Comparison of ENCODE assay signal across 28 cellular contexts in the genomic region with DNA sequence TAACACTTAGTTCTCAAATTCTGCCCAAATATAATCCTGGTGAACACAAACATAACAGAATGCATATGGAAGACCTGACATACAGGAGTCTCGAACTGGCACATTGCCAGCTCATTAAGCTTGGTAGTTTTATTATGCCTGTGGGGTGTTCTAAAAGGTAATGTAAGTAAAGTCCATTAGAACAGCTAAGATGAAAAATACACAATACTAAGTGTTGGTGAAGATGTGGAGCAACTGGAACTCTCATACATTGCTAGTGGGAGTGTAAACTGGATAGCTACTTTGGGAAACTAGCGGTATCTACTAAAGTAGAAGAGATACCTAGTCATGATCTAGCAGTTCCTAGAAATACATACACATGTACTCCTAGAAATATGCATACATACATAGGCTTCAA. TPM values are rescaled to one million over a fixed set of nuclear protein-coding genes. Genes with fewer than 3 reads are reported as not detected.
DNase-seq lines count a peak whose midpoint lies in the region; ATAC-seq, FAIRE-seq and TF ChIP-seq lines count a peak whose summit lies in the region.
"Had no signal": no experiment of that assay in that cellular context is flagged by ENCODE, and none has a peak within 500 bp of the region (broad histone marks: within the 10 kb centered on the region; RNA-seq: fewer than 3 reads in every experiment).

No MANE protein-coding gene starts in this region.

- H3K4me1 ChIP-seq in A549: peaks cover 55% of the 10 kb centered on the region
- H3K4me1 ChIP-seq in IMR-90 (ENCODE audit: control insufficient read depth, insufficient read depth, low read length): peaks cover 16% of the 10 kb centered on the region
- H3K4me1 ChIP-seq in parathyroid adenoma: peaks cover 27% of the 10 kb centered on the region
- H3K4me1 ChIP-seq: sigmoid colon had no signal

- no peak overlapping the region for H4K8ac ChIP-seq in IMR-90 (ENCODE audit: low read depth in 2 of 2, low read length in 2 of 2)

- peak overlapping the region; percentile 90 to 93 for H3K27ac ChIP-seq in A549
- no peak overlapping the region for H3K27ac ChIP-seq in IMR-90 (ENCODE audit: insufficient read depth, low read length)
- peak overlapping the region; percentile 97 for H3K27ac ChIP-seq in epithelial cell of prostate
- peak overlapping the region; percentile 91 for H3K27ac ChIP-seq in parathyroid adenoma
- H3K27ac ChIP-seq: body of pancreas, sigmoid colon, SJSA1 had no signal

- H3K9me1 ChIP-seq in IMR-90 (ENCODE audit: insufficient read depth, low read length): peaks cover 14% of the 10 kb centered on the region

- no peak overlapping the region for H2BK20ac ChIP-seq in IMR-90 (ENCODE audit: low read depth, low read length)

- no peak overlapping the region for H3K14ac ChIP-seq in IMR-90 (replicated peaks; ENCODE audit: low read depth, low read length)

- H4K5ac ChIP-seq in IMR-90 (ENCODE audit: low read depth, low read length): no peak overlapping the region

- H3K4me3 ChIP-seq in A549 (no peak overlapping the region), IMR-90 (ENCODE audit: insufficient read depth, low read depth, low read length) (no peak overlapping the region), parathyroid adenoma (ENCODE audit: low read depth, low read length) (no peak overlapping the region)
- H3K4me3 ChIP-seq: body of pancreas, sigmoid colon, SJSA1, upper lobe of right lung had no signal

- no peak overlapping the region for H2BK15ac ChIP-seq in IMR-90 (ENCODE audit: low read depth, low read length)

- WGBS in A549 (ENCODE audit: missing lambda C conversion rate): 75% methylated on average over 2 of the region's 2 CpGs
- no CpG with 5 or more reads among the region's 2 CpGs for WGBS in IMR-90 (ENCODE audit: extremely low coverage in 2 of 2, insufficient read length in 1 of 2), 2 experiments

- no peak overlapping the region for H2BK120ac ChIP-seq in IMR-90 (ENCODE audit: low read depth, low read length)

- CTCF ChIA-PET in A549 (lab: Yijun Ruan, JAX): interaction anchor here (0.8 to 5.7 kb wide), 12 partner anchors 8 to 136 kb away, joined by 3 to 47 read pairs (median 7); a partner anchor contains a TSS
- CTCF ChIA-PET in IMR-90 (lab: Yijun Ruan, JAX): interaction anchor here (0.8 kb wide), 1 partner anchor 16 kb away, joined by 3 read pairs; no protein-coding TSS in a partner anchor

- peak overlapping the region; percentile 7; the same call in 1 of the 2 replicates for H3K4ac ChIP-seq in IMR-90 (ENCODE audit: low read depth, low read length)

- H2BK5ac ChIP-seq in IMR-90 (ENCODE audit: low read depth, low read length, poor library complexity, severe bottlenecking): no peak overlapping the region

- intact Hi-C loops in IMR-90 (cut with micrococcal nuclease): no loop called here

- FAIRE-seq in A549 (lab: Jason Lieb, UNC): no peak
- FAIRE-seq: A204.1, H1, islet of Langerhans, RCC 7860, TTC549 had no signal

- H4K91ac ChIP-seq in IMR-90 (ENCODE audit: insufficient read depth, low read depth, low read length): no peak overlapping the region

- no peak for TF ChIP-seq POLR2A in A549 (IDR thresholded peaks at IDR 0.05; ENCODE audit: low read length)
- no peak for TF ChIP-seq POLR2A in IMR-90 (IDR thresholded peaks at IDR 0.05; ENCODE audit: low read depth, low read length)

- H3K56ac ChIP-seq in IMR-90 (ENCODE audit: extremely low read depth, insufficient read depth, low read length): no peak overlapping the region

- dilution Hi-C loops in IMR-90 (cut with HindIII; ENCODE audit: low sequenced_read_pairs, unreplicated experiment): no loop called here

- peaks cover 7% of the 10 kb centered on the region; the same call in 1 of the 3 replicates for H3K9me3 ChIP-seq in A549
- no peaks in the 10 kb centered on the region for H3K9me3 ChIP-seq in IMR-90 (ENCODE audit: control insufficient read depth, insufficient read depth, low read length)
- H3K9me3 ChIP-seq in parathyroid adenoma (ENCODE audit: control insufficient read depth, low read length): no peaks in the 10 kb centered on the region
- H3K9me3 ChIP-seq: BE2C, body of pancreas, sigmoid colon, SJSA1, upper lobe of right lung had no signal

- no peak for TF ChIP-seq RAD21 in A549 (conservative IDR thresholded peaks at IDR 0.05 in 1 of 2, IDR thresholded peaks at IDR 0.05 in 1 of 2)
- no peak for TF ChIP-seq RAD21 in IMR-90 (IDR thresholded peaks at IDR 0.05; ENCODE audit: low read length)

- H4K20me1 ChIP-seq in IMR-90 (ENCODE audit: insufficient read depth, low read length): peaks cover 5% of the 10 kb centered on the region

- H2AK9ac ChIP-seq in IMR-90 (replicated peaks; ENCODE audit: low read depth, low read length, poor library complexity): no peak overlapping the region

- H3K27me3 ChIP-seq in IMR-90 (ENCODE audit: control insufficient read depth, insufficient read depth, low read length): no peaks in the 10 kb centered on the region
- H3K27me3 ChIP-seq in parathyroid adenoma (ENCODE audit: control insufficient read depth, insufficient read depth, low read length): no peaks in the 10 kb centered on the region
- H3K27me3 ChIP-seq: BE2C, body of pancreas, sigmoid colon, SJSA1, upper lobe of right lung had no signal

- no peak overlapping the region for H2AK5ac ChIP-seq in IMR-90 (ENCODE audit: low read depth, low read length)

- no peak overlapping the region for H3K23ac ChIP-seq in IMR-90 (ENCODE audit: low read depth, low read length)

- H3K9ac ChIP-seq in IMR-90 (ENCODE audit: low read depth, low read length) (no peak overlapping the region), parathyroid adenoma (no peak overlapping the region)

- H2AFZ ChIP-seq in IMR-90 (replicated peaks; ENCODE audit: low read length, poor library complexity) (no peak overlapping the region), parathyroid adenoma (peak overlapping the region; percentile 72)

- H3K79me1 ChIP-seq in IMR-90 (ENCODE audit: low read depth in 1 of 2, low read length in 2 of 2): no peaks in the 10 kb centered on the region; a peak in 1 of 4 replicates

- DNase-seq in A549 (ENCODE audit: low read depth in 1 of 2, low spot score in 1 of 2): no peak
- no peak for DNase-seq in IMR-90
- DNase-seq in epithelial cell of prostate (ENCODE audit: low read depth, low spot score): no peak
- DNase-seq in DMS 273 treated with DMSO at 0.1 percent for 48 hours (lab: John Stamatoyannopoulos, UW): no peak
- no peak for DNase-seq in Ammon's horn (ENCODE audit: low spot score)
- DNase-seq in NCI-H1092 treated with DMSO at 0.1 percent for 48 hours (lab: John Stamatoyannopoulos, UW): no peak
- DNase-seq: activated CD4-positive, CD25-positive, alpha-beta regulatory T cell treated with anti-CD3 and anti-CD28 coated beads, Interleukin-2, amount 50 U/mL, for 72 hours; activated CD8-positive, alpha-beta T cell treated with anti-CD3 and anti-CD28 coated beads, Interleukin-2, amount 10 ng/mL, durations not matched to agents 7 days and 5 days; activated effector memory CD4-positive, alpha-beta T cell treated with anti-CD3 and anti-CD28 coated beads, Interleukin-2, amount 50 U/mL, for 16 hours; activated naive CD8-positive, alpha-beta T cell treated with anti-CD3 and anti-CD28 coated beads, Interleukin-2, amount 50 U/mL, for 24 hours; BE2C; COR-L47; effector CD8-positive, alpha-beta T cell; NCI-H1436 treated with DMSO at 0.1 percent for 48 hours; NCI-H2107; NCI-H510A; nephron progenitor cell had no signal

- ATAC-seq in A549: no peak
- no peak for ATAC-seq in IMR-90 (ENCODE audit: low read depth)
- ATAC-seq in HG03095 (IDR thresholded peaks at IDR 0.05; ENCODE audit: unreplicated experiment): no peak
- ATAC-seq: activated CD8-positive, alpha-beta T cell treated with anti-CD3 and anti-CD28 coated beads, Interleukin-2, amount 10 ng/mL, durations not matched to agents 7 days and 5 days; activated naive CD8-positive, alpha-beta T cell treated with anti-CD3 and anti-CD28 coated beads, Interleukin-2, amount 50 U/mL, for 24 hours; body of pancreas had no signal

- TF ChIP-seq CTCF in A549 (IDR thresholded peaks at IDR 0.05) (no peak), IMR-90 (conservative IDR thresholded peaks at IDR 0.05; ENCODE audit: low read depth, low read length) (no peak), parathyroid adenoma (IDR thresholded peaks at IDR 0.05) (no peak)

- POLR2A ChIA-PET in A549 (lab: Yijun Ruan, JAX) (interaction anchor here (1.0 to 2.8 kb wide), 6 partner anchors 8 to 131 kb away, joined by 3 to 26 read pairs (median 8); a partner anchor contains a TSS), IMR-90 (lab: Charles Lee; ENCODE audit: unreplicated experiment) (no interaction called here)

- TF ChIP-seq EP300 in A549 (IDR thresholded peaks at IDR 0.05): no peak

- H3K18ac ChIP-seq in IMR-90 (ENCODE audit: low read depth, low read length): no peak overlapping the region

- no peaks in the 10 kb centered on the region for H3K36me3 ChIP-seq in IMR-90 (ENCODE audit: control insufficient read depth, insufficient read depth, low read length)
- no peaks in the 10 kb centered on the region for H3K36me3 ChIP-seq in parathyroid adenoma (ENCODE audit: control insufficient read depth, insufficient read depth, low read length)
- H3K36me3 ChIP-seq: BE2C, sigmoid colon, SJSA1, upper lobe of right lung had no signal

- no TSS peak for BruUV-seq in IMR-90 (replicated peaks; lab: Mats Ljungman, UMichigan)

- no peaks in the 10 kb centered on the region for H3K79me2 ChIP-seq in parathyroid adenoma

- peak overlapping the region; percentile 40 for H3K4me2 ChIP-seq in A549
- no peak overlapping the region for H3K4me2 ChIP-seq in IMR-90 (ENCODE audit: low read depth, low read length)
- H3K4me2 ChIP-seq in parathyroid adenoma (ENCODE audit: low read length): no peak overlapping the region

- in situ Hi-C loops in IMR-90 (cut with MboI; ENCODE audit: low sequenced_read_pairs): no loop called here

RNA-seq across cellular contexts. Expression of a gene that starts 24.3 kb away (rescaled TPM):
- polyA plus RNA-seq in A549 (2011; rRNA removed) (332 and 692 TPM in 2 replicates), A549 (2017; fragmentation: RNase III; extraction: RNeasy Plus Mini Kit Qiagen cat#74134 plus additional on column Dnase treatment) (256 to 289 TPM (median 272 TPM) in 3 replicates), IMR-90 (2012; rRNA removed) (66.5 and 77.1 TPM in 2 replicates)
- 132 and 139 TPM in 2 replicates for polyA plus RNA-seq in A549 (2012; cell fraction: cytosol; rRNA removed)
- 112 and 147 TPM in 2 replicates for polyA plus RNA-seq in A549 (2012; cell fraction: nucleus; rRNA removed)
- polyA minus RNA-seq in A549 (2011; rRNA and poly(A)+ RNA removed): 108 and 123 TPM in 2 replicates
- total RNA-seq in IMR-90 (2012; rRNA removed): 30.1 and 79.7 TPM in 2 replicates
- polyA plus RNA-seq in IMR-90 (2012; cell fraction: cytosol; rRNA removed): 45.2 and 71.7 TPM in 2 replicates
- polyA plus RNA-seq in IMR-90 (2012; cell fraction: nucleus; rRNA removed; ENCODE audit: low replicate concordance): 23.0 and 23.3 TPM in 2 replicates

RNA-seq across cellular contexts. Expression of a gene that starts 27.3 kb away (rescaled TPM):
- 17.1 and 20.1 TPM in 2 replicates for polyA plus RNA-seq in A549 (2011; rRNA removed)
- polyA plus RNA-seq in A549 (2012; cell fraction: cytosol; rRNA removed): 18.2 and 20.9 TPM in 2 replicates
- polyA plus RNA-seq in A549 (2012; cell fraction: nucleus; rRNA removed): 20.5 and 20.6 TPM in 2 replicates
- polyA plus RNA-seq in A549 (2017; fragmentation: RNase III; extraction: RNeasy Plus Mini Kit Qiagen cat#74134 plus additional on column Dnase treatment): 57.4 to 80.8 TPM (median 77.4 TPM) in 3 replicates
- 34.3 and 36.5 TPM in 2 replicates for polyA minus RNA-seq in A549 (2011; rRNA and poly(A)+ RNA removed)
- total RNA-seq in IMR-90 (2012; rRNA removed): 8.1 and 15.4 TPM in 2 replicates
- polyA plus RNA-seq in IMR-90 (2012; rRNA removed): 8.3 and 9.4 TPM in 2 replicates
- polyA plus RNA-seq in IMR-90 (2012; cell fraction: cytosol; rRNA removed): 6.1 and 8.3 TPM in 2 replicates
- polyA plus RNA-seq in IMR-90 (2012; cell fraction: nucleus; rRNA removed; ENCODE audit: low replicate concordance): 6.6 and 6.9 TPM in 2 replicates
